In the genomic region with DNA sequence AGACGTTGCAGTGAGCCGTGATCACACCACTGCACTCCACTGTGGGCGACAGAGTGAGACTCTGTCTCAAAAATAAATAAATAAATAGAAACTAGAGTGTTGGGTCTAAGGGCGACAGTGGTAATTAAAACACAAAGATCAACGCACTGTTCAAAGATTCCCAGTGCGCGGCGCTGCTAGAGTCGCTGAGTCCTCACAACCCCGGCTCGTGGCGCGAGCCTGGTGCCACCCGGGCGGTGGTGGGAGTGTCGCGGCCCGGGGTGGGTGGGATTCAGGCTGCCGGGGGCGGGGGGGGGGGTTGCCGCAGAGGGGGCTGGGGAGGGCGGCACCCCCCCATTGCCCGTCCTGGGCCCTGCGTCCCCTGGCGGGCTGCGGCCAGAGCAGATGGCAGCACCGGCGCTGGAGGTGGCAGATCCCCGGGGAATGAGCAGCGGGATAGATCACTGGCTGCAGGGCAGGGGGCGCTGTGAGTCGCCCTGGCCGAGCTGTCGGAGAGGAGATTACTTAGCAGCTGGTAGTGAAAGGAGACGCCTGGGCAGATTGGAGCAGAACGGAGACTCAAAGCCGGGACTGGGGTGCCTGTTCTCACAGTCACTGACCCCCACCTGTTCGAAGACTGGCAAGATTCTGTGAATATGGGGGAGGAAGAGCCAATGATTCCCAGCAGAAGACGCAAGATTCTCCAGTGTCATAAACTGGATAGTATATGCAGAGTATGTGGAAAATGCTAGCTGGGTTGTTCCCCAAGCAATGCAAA, we compare ENCODE assay signal across 8 cellular contexts. TPM values are rescaled to one million over a fixed set of nuclear protein-coding genes. Genes with fewer than 3 reads are reported as not detected.
A peak's percentile ranks its signal among the peaks of the same experiment; 100 is the strongest.
DNase-seq lines count a peak whose midpoint lies in the region; ATAC-seq and TF ChIP-seq lines count a peak whose summit lies in the region.

No MANE protein-coding gene starts in this region.

- H3K4me2 ChIP-seq in OCI-LY7 (ENCODE audit: low read length), result no peak overlapping the region

- WGBS in transverse colon (ENCODE audit: low coverage in 1 of 2), 2 donors, result 7% methylated on average over 35 of the region's 39 CpGs; no CpG with 5 or more reads in 1 of the 2 donors

- peak; percentile 56 for TF ChIP-seq CTCF in GM12875 (IDR thresholded peaks at IDR 0.05; ENCODE audit: borderline replicate concordance, insufficient read depth, low read depth, low read length)
- 0 out of 2 replicates have a peak, but pooled peaks have one; percentile 24 for TF ChIP-seq CTCF in OCI-LY7 (conservative IDR thresholded peaks at IDR 0.05; ENCODE audit: low read length)
- peak; percentile 64 to 70 (median 69) for TF ChIP-seq CTCF in transverse colon (IDR thresholded peaks at IDR 0.05)

- H3K9me3 ChIP-seq in OCI-LY7 (ENCODE audit: low read length), result no peaks in the 10 kb centered on the region
- H3K9me3 ChIP-seq in transverse colon, result no peaks in the 10 kb centered on the region

- H2AFZ ChIP-seq in OCI-LY7 (ENCODE audit: low read length), result no peak overlapping the region

- in situ Hi-C loops in transverse colon (cut with MboI; ENCODE audit: low pct_ligation_motif_present in 1 of 4, low pct_unique_long_range_greater_than_20kb in 1 of 4, low sequenced_read_pairs in 3 of 4), result no loop called here

- peak; percentile 30 for TF ChIP-seq POLR2A in transverse colon (IDR thresholded peaks at IDR 0.05)

- H3K79me2 ChIP-seq in OCI-LY7 (ENCODE audit: insufficient read depth, low read depth, low read length), result no peaks in the 10 kb centered on the region

- H3K4me1 ChIP-seq in OCI-LY7 (ENCODE audit: insufficient read depth, low read length, poor library complexity, severe bottlenecking), result no peaks in the 10 kb centered on the region
- H3K4me1 ChIP-seq in transverse colon, result peaks cover 14 to 46% (median 35%) of the 10 kb centered on the region in 4 donors

- DNase-seq in OCI-LY7 (ENCODE audit: low spot score) (no peak), glomerular visceral epithelial cell (ENCODE audit: extremely low spot score) (peak; percentile 36), occipital lobe (lab: John Stamatoyannopoulos, UW) (peak; percentile 63), transverse colon (peak; percentile 88)
- DNase-seq in activated naive CD4-positive, alpha-beta T cell treated with anti-CD3 and anti-CD28 coated beads, Interleukin-2, amount 50 U/mL, for 16 hours, result peak; percentile 51
- no peak for DNase-seq in effector CD8-positive, alpha-beta T cell (lab: John Stamatoyannopoulos, UW)

- no peaks in the 10 kb centered on the region for H4K20me1 ChIP-seq in OCI-LY7 (ENCODE audit: insufficient read depth, low read length)

- H3K36me3 ChIP-seq in OCI-LY7 (ENCODE audit: insufficient read depth, low read length), result no peaks in the 10 kb centered on the region
- H3K36me3 ChIP-seq in transverse colon, result no peaks in the 10 kb centered on the region

- POLR2A ChIA-PET in OCI-LY7 (lab: Charles Lee), result interaction anchor here (0.7 kb wide), 1 partner anchor 26 kb away, joined by 3 read pairs; no protein-coding TSS in a partner anchor

- CTCF ChIA-PET in OCI-LY7 (lab: Charles Lee; ENCODE audit: unreplicated experiment), result no interaction called here

- no peak for TF ChIP-seq EP300 in transverse colon (IDR thresholded peaks at IDR 0.05; ENCODE audit: low read depth)

- BruUV-seq in OCI-LY7 (replicated peaks; lab: Mats Ljungman, UMichigan), result no TSS peak

- no peak for ATAC-seq in GM21515 (IDR thresholded peaks at IDR 0.05; ENCODE audit: unreplicated experiment)

- no peak overlapping the region for H3K27ac ChIP-seq in OCI-LY7 (ENCODE audit: low read depth, low read length, poor library complexity, severe bottlenecking)
- peak overlapping the region; percentile 42 to 74 (median 67) for H3K27ac ChIP-seq in transverse colon

- H3K4me3 ChIP-seq in GM12875 (ENCODE audit: low read depth, low read length) (no peak overlapping the region), OCI-LY7 (ENCODE audit: low read depth, low read length, poor library complexity, severe bottlenecking) (no peak overlapping the region), transverse colon (peak overlapping the region; percentile 16 to 47 (median 24))

- no peaks in the 10 kb centered on the region for H3K9me2 ChIP-seq in OCI-LY7 (ENCODE audit: insufficient read depth, low read length)

- intact Hi-C loops in OCI-LY7 (cut with micrococcal nuclease; ENCODE audit: unreplicated experiment) (no loop called here), transverse colon (cut with DNase I; ENCODE audit: low total_unique reads) (no loop called here)

- H3K27me3 ChIP-seq in transverse colon, result no peaks in the 10 kb centered on the region

RNA-seq across cellular contexts. Expression of a gene that starts 30.2 kb away (rescaled TPM):
- not detected in 2 replicates for total RNA-seq in OCI-LY7 (2014; rRNA removed; shearing (Covaris generic))
- total RNA-seq in OCI-LY7 (2022) (not detected in 2 replicates), occipital lobe (not detected), transverse colon (1 to 10 TPM in 2 of 4 donors, not detected in 2; 2.7 to 3.0 TPM)

RNA-seq across cellular contexts. Expression of a gene that starts 54.9 kb away (rescaled TPM):
- total RNA-seq in OCI-LY7 (2014; rRNA removed; shearing (Covaris generic)), result 0.49 and 1.7 TPM in 2 replicates
- total RNA-seq in OCI-LY7 (2022), result 31.1 and 31.9 TPM in 2 replicates
- not detected for total RNA-seq in occipital lobe
- 10 to 100 TPM in 2 of 4 donors, 1 to 10 TPM in 1, not detected in 1; 7.8 to 15.3 (median 10.9) TPM for total RNA-seq in transverse colon

RNA-seq across cellular contexts. Expression of a gene that starts 55.2 kb away (rescaled TPM):
- 41.9 and 45.2 TPM in 2 replicates for total RNA-seq in OCI-LY7 (2014; rRNA removed; shearing (Covaris generic))
- total RNA-seq in OCI-LY7 (2022), result 62.2 and 67.2 TPM in 2 replicates
- total RNA-seq in occipital lobe, result 33.8 TPM
- total RNA-seq in transverse colon, result 10 to 100 TPM; 14.5 to 42.6 (median 22.1) TPM

Comparison
In these comparisons a context has a peak if more than half of its experiments do, and no peak if none do; other contexts are left out.
1. H3K4me3 ChIP-seq: peak in transverse colon (4 of 4); none in GM12875 (single experiment) and OCI-LY7 (single experiment).
2. DNase-seq: peak in activated naive CD4-positive, alpha-beta T cell treated with anti-CD3 and anti-CD28 coated beads, Interleukin-2, amount 50 U/mL, for 16 hours (single experiment), glomerular visceral epithelial cell (single experiment), occipital lobe (single experiment) and transverse colon (single experiment); none in OCI-LY7 (single experiment) and effector CD8-positive, alpha-beta T cell (single experiment).
3. Peak in every context shown above with its lines, with median percentiles within 50 percentile points of each other: CTCF ChIP-seq.